ENCODE assay signal across 17 cellular contexts in the genomic region with DNA sequence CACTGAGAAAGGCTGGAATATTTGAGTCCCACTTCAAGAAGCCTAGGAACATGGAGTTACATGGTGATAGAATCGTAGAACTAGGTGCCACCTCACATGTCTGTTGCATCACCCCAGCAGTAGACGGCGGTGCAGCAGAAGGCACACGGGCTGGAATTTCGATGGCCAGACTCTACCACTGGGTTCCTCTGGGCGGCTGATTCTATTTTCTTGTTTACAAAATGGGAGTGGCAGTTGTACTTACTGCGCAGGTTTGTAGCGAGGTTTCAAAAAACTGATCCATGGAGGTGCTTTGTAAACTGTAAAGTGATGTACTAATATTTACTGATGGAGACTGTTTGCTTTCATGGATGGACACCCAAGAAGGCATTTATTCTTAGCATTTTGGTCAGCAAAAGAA. TPM values are rescaled to one million over a fixed set of nuclear protein-coding genes. Genes with fewer than 3 reads are reported as not detected.
DNase-seq lines count a peak whose midpoint lies in the region; ATAC-seq, FAIRE-seq and TF ChIP-seq lines count a peak whose summit lies in the region.
"Had no signal": no experiment of that assay in that cellular context is flagged by ENCODE, and none has a peak within 500 bp of the region (broad histone marks: within the 10 kb centered on the region; RNA-seq: fewer than 3 reads in every experiment).

No MANE protein-coding gene starts in this region.

- FAIRE-seq in urothelium cell line (lab: Jason Lieb, UNC): no peak
- FAIRE-seq: keratinocyte had no signal

- DNase-seq in DMS153 treated with DMSO at 0.1 percent for 48 hours (lab: John Stamatoyannopoulos, UW; ENCODE audit: unreplicated experiment) (peak; percentile 19), NCI-H146 treated with DMSO at 0.1 percent for 48 hours (lab: John Stamatoyannopoulos, UW; ENCODE audit: unreplicated experiment) (peak; percentile 38), mucosa of descending colon (peak in 1 of 3 donors; percentile 26), foreskin melanocyte (no peak), lower leg skin (ENCODE audit: low spot score in 2 of 2) (no peak), DMS114 treated with DMSO at 0.1 percent for 48 hours (lab: John Stamatoyannopoulos, UW; ENCODE audit: unreplicated experiment) (no peak), urothelium cell line (ENCODE audit: low spot score) (no peak)
- DNase-seq in activated naive CD8-positive, alpha-beta T cell treated with anti-CD3 and anti-CD28 coated beads, Interleukin-2, amount 50 U/mL, for 24 hours: no peak
- DNase-seq: activated CD4-positive, alpha-beta T cell treated with anti-CD3 and anti-CD28 coated beads for 1 hour; activated T-cell treated with anti-CD3 and anti-CD28 coated beads, Interleukin-2, amount 50 U/mL, for 4 hours; CD4-positive, alpha-beta T cell; naive thymus-derived CD4-positive, alpha-beta T cell; NCI-H1694 treated with DMSO at 0.1 percent for 48 hours; testis had no signal

- peaks cover 1% of the 10 kb centered on the region for H3K36me3 Mint-ChIP-seq in activated naive CD8-positive, alpha-beta T cell treated with anti-CD3 and anti-CD28 coated beads, Interleukin-2, amount 50 U/mL, for 24 hours (ENCODE audit: low read depth)
- H3K36me3 Mint-ChIP-seq: IgD-negative memory B cell; naive thymus-derived CD4-positive, alpha-beta T cell had no signal

- TF ChIP-seq POLR2A in lower leg skin (IDR thresholded peaks at IDR 0.05): no peak

- intact Hi-C loops in mucosa of descending colon (cut with DNase I, micrococcal nuclease): no loop called here
- intact Hi-C loops in lower leg skin (cut with DNase I; ENCODE audit: low total_unique reads): no loop called here

- H3K36me3 ChIP-seq in mucosa of descending colon (ENCODE audit: low read depth): no peaks in the 10 kb centered on the region

- no peaks in the 10 kb centered on the region for H3K4me1 ChIP-seq in mucosa of descending colon (ENCODE audit: low read depth)

- H3K9me3 ChIP-seq in mucosa of descending colon: no peaks in the 10 kb centered on the region
- H3K9me3 ChIP-seq: testis had no signal

- H3K27ac Mint-ChIP-seq in activated naive CD8-positive, alpha-beta T cell treated with anti-CD3 and anti-CD28 coated beads, Interleukin-2, amount 50 U/mL, for 24 hours: peak overlapping the region; percentile 93
- H3K27ac Mint-ChIP-seq: CD4-positive, alpha-beta T cell; IgD-negative memory B cell had no signal

- H3K4me3 ChIP-seq in mucosa of descending colon: no peak overlapping the region
- H3K4me3 ChIP-seq in lower leg skin (ENCODE audit: low read depth, poor library complexity, severe bottlenecking): no peak overlapping the region
- H3K4me3 ChIP-seq: testis had no signal

- no peaks in the 10 kb centered on the region for H3K27me3 Mint-ChIP-seq in activated naive CD8-positive, alpha-beta T cell treated with anti-CD3 and anti-CD28 coated beads, Interleukin-2, amount 50 U/mL, for 24 hours
- H3K27me3 Mint-ChIP-seq: CD4-positive, alpha-beta T cell; IgD-negative memory B cell; naive thymus-derived CD4-positive, alpha-beta T cell had no signal

- no peak overlapping the region for H3K4me3 Mint-ChIP-seq in activated naive CD8-positive, alpha-beta T cell treated with anti-CD3 and anti-CD28 coated beads, Interleukin-2, amount 50 U/mL, for 24 hours
- H3K4me3 Mint-ChIP-seq: CD4-positive, alpha-beta T cell; IgD-negative memory B cell had no signal

- no peak for ATAC-seq in activated naive CD8-positive, alpha-beta T cell treated with anti-CD3 and anti-CD28 coated beads, Interleukin-2, amount 50 U/mL, for 24 hours
- ATAC-seq in mucosa of descending colon: peak; percentile 86
- ATAC-seq: activated T-cell treated with anti-CD3 and anti-CD28 coated beads, Interleukin-2, amount 50 U/mL, for 4 hours; naive thymus-derived CD4-positive, alpha-beta T cell; sciatic nerve had no signal

- peaks cover 74% of the 10 kb centered on the region for H3K4me1 Mint-ChIP-seq in activated naive CD8-positive, alpha-beta T cell treated with anti-CD3 and anti-CD28 coated beads, Interleukin-2, amount 50 U/mL, for 24 hours

- no peaks in the 10 kb centered on the region for H3K9me3 Mint-ChIP-seq in activated naive CD8-positive, alpha-beta T cell treated with anti-CD3 and anti-CD28 coated beads, Interleukin-2, amount 50 U/mL, for 24 hours
- H3K9me3 Mint-ChIP-seq: activated T-cell treated with anti-CD3 and anti-CD28 coated beads, Interleukin-2, amount 50 U/mL, for 4 hours; CD4-positive, alpha-beta T cell; IgD-negative memory B cell; naive thymus-derived CD4-positive, alpha-beta T cell had no signal

- TF ChIP-seq CTCF in mucosa of descending colon (IDR thresholded peaks at IDR 0.05): no peak
- TF ChIP-seq CTCF in lower leg skin (IDR thresholded peaks at IDR 0.05): no peak

- 87 to 92% methylated on average over 8 of the region's 8 CpGs for WGBS in lower leg skin, 2 donors

RNA-seq across cellular contexts. Expression of a gene that starts 45.7 kb away (rescaled TPM):
- total RNA-seq in mucosa of descending colon: 10 to 100 TPM; 36.2 to 49.4 (median 40.9) TPM
- total RNA-seq in lower leg skin: 10 to 100 TPM; 33.7 to 50.8 (median 41.3) TPM

Comparison
In these comparisons a context has a peak if more than half of its experiments do, and no peak if none do; other contexts are left out.
1. DNase-seq: peak in DMS153 treated with DMSO at 0.1 percent for 48 hours (single experiment) and NCI-H146 treated with DMSO at 0.1 percent for 48 hours (single experiment); none in activated naive CD8-positive, alpha-beta T cell treated with anti-CD3 and anti-CD28 coated beads, Interleukin-2, amount 50 U/mL, for 24 hours (single experiment), foreskin melanocyte (single experiment), lower leg skin (0 of 2), DMS114 treated with DMSO at 0.1 percent for 48 hours (single experiment) and urothelium cell line (single experiment).